In the genomic region with DNA sequence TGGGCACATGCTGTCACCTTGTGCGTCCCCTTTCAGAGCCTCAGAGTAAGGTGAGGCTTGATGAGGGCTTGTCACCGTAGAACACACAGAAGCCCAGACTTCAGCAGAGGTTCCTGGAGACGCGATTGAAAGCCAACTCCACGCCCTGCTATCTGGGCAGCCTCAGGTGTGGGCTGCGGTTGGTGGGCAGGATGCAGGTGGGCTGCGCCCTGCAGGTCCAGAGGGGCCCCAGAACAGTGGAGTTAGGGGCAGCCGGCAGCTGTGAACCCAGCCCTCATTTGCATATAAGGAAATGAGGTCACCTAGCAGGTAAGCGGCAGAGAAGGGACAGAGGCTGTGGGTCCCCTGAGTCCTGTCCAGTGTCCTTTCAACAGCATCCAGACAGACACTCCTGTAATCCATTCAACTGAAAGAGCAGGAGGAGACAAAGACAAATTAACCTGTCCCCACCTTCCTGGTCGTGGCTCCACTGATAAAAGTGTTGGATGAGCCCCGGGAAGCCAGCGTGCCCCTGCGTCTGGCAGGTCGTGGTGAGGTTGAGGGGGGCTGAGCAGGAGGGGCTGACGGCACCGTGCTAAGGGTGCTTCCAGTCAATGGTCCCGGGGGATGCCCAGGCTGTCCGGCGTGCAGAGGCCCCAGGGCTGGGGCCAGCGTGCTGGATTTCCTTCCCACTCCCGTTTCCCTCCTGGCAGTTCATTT, we compare ENCODE assay signal across 21 cellular contexts. TPM values are rescaled to one million over a fixed set of nuclear protein-coding genes. Genes with fewer than 3 reads are reported as not detected.
DNase-seq lines count a peak whose midpoint lies in the region; ATAC-seq and TF ChIP-seq lines count a peak whose summit lies in the region.
"Had no signal": no experiment of that assay in that cellular context is flagged by ENCODE, and none has a peak within 500 bp of the region (broad histone marks: within the 10 kb centered on the region; RNA-seq: fewer than 3 reads in every experiment).

No MANE protein-coding gene starts in this region.

- no peak for TF ChIP-seq POLR2A in gastrocnemius medialis (IDR thresholded peaks at IDR 0.05)

- POLR2A ChIA-PET in Caco-2 (lab: Charles Lee) = no interaction called here
- POLR2A ChIA-PET in OCI-LY7 (lab: Charles Lee) = no interaction called here

- H2BK12ac ChIP-seq in neuronal stem cell (ENCODE audit: low read length) = peak overlapping the region; percentile 63

- H3K27ac ChIP-seq in OCI-LY7 (ENCODE audit: low read depth, low read length, poor library complexity, severe bottlenecking) (no peak overlapping the region), neuronal stem cell (replicated peaks; ENCODE audit: low read length) (no peak overlapping the region), gastrocnemius medialis (no peak overlapping the region)
- H3K27ac ChIP-seq: esophagus muscularis mucosa, neural progenitor cell, SJCRH30, suprapubic skin had no signal

- peak overlapping the region; percentile 92 for H2AK5ac ChIP-seq in neuronal stem cell (ENCODE audit: low read depth, low read length)

- H3K9me2 ChIP-seq in OCI-LY7 (ENCODE audit: insufficient read depth, low read length) = no peaks in the 10 kb centered on the region

- peaks cover 20% of the 10 kb centered on the region for H3K36me3 Mint-ChIP-seq in Caco-2 (ENCODE audit: insufficient read depth, unreplicated experiment)
- H3K36me3 Mint-ChIP-seq in central memory CD8-positive, alpha-beta T cell (ENCODE audit: insufficient read depth) = no peaks in the 10 kb centered on the region
- H3K36me3 Mint-ChIP-seq: neural progenitor cell had no signal

- BruUV-seq in Caco-2 (replicated peaks; lab: Mats Ljungman, UMichigan) (no TSS peak), OCI-LY7 (replicated peaks; lab: Mats Ljungman, UMichigan) (no TSS peak)

- DNase-seq in Caco-2 = no peak
- peak; percentile 30 for DNase-seq in OCI-LY7 (ENCODE audit: low spot score)
- DNase-seq in central memory CD8-positive, alpha-beta T cell (ENCODE audit: low spot score in 2 of 2) = no peak
- no peak for DNase-seq in neuronal stem cell (ENCODE audit: low spot score)
- DNase-seq in NCI-H524 treated with DMSO at 0.1 percent for 48 hours (lab: John Stamatoyannopoulos, UW) = no peak
- DNase-seq in gastrocnemius medialis = no peak
- DNase-seq: activated CD4-positive, CD25-positive, alpha-beta regulatory T cell treated with anti-CD3 and anti-CD28 coated beads, Interleukin-2, amount 50 U/mL, for 72 hours; activated CD8-positive, alpha-beta memory T cell treated with anti-CD3 and anti-CD28 coated beads, Interleukin-2, amount 50 U/mL, for 4 hours; activated gamma-delta T cell treated with Interleukin-2 at 50 U/mL for 16 hours; C1 segment of cervical spinal cord; glutamatergic neuron; NCI-H1436; NCI-H226; SJCRH30; stimulated activated CD4-positive, alpha-beta T cell treated with anti-CD3 and anti-CD28 coated beads, Interleukin-1b, Interleukin-23, amount 100 ng/mL, for 48 hours had no signal

- no peak overlapping the region for H2BK5ac ChIP-seq in neuronal stem cell (ENCODE audit: low read length)

- H3K9me3 ChIP-seq in Caco-2 = no peaks in the 10 kb centered on the region
- no peaks in the 10 kb centered on the region for H3K9me3 ChIP-seq in OCI-LY7 (ENCODE audit: low read length)
- no peaks in the 10 kb centered on the region for H3K9me3 ChIP-seq in neuronal stem cell (replicated peaks in 1 of 2; ENCODE audit: control insufficient read depth in 2 of 2, insufficient read depth in 1 of 2, low read depth in 1 of 2, low read length in 2 of 2)
- no peaks in the 10 kb centered on the region for H3K9me3 ChIP-seq in gastrocnemius medialis
- H3K9me3 ChIP-seq: esophagus muscularis mucosa, SJCRH30, suprapubic skin had no signal

- no peak overlapping the region for H3K4me3 ChIP-seq in Caco-2 (ENCODE audit: low read depth, low read length)
- H3K4me3 ChIP-seq in OCI-LY7 (ENCODE audit: low read depth, low read length, poor library complexity, severe bottlenecking) = no peak overlapping the region
- peak overlapping the region in 1 of 2 donors; percentile 8 for H3K4me3 ChIP-seq in neuronal stem cell (ENCODE audit: low read length in 2 of 2)
- no peak overlapping the region for H3K4me3 ChIP-seq in gastrocnemius medialis
- H3K4me3 ChIP-seq: esophagus muscularis mucosa, GM23338, neural progenitor cell, SJCRH30, suprapubic skin had no signal

- peak overlapping the region; percentile 80 for H3K27ac Mint-ChIP-seq in Caco-2 (ENCODE audit: unreplicated experiment)
- no peak overlapping the region for H3K27ac Mint-ChIP-seq in central memory CD8-positive, alpha-beta T cell (ENCODE audit: low read depth)
- H3K27ac Mint-ChIP-seq: GM23338 had no signal

- H3K79me2 ChIP-seq in OCI-LY7 (ENCODE audit: insufficient read depth, low read depth, low read length) = no peaks in the 10 kb centered on the region

- H4K8ac ChIP-seq in neuronal stem cell (ENCODE audit: low read depth, low read length) = peak overlapping the region; percentile 83

- no peaks in the 10 kb centered on the region for H3K36me3 ChIP-seq in Caco-2 (ENCODE audit: control insufficient read depth, insufficient read depth, low read length)
- no peaks in the 10 kb centered on the region for H3K36me3 ChIP-seq in OCI-LY7 (ENCODE audit: insufficient read depth, low read length)
- no peaks in the 10 kb centered on the region for H3K36me3 ChIP-seq in neuronal stem cell (replicated peaks in 1 of 2; ENCODE audit: control insufficient read depth in 2 of 2, insufficient read depth in 2 of 2, low read length in 2 of 2)
- no peaks in the 10 kb centered on the region for H3K36me3 ChIP-seq in gastrocnemius medialis
- H3K36me3 ChIP-seq: esophagus muscularis mucosa, neural progenitor cell, SJCRH30, suprapubic skin had no signal

- no peak overlapping the region for H2BK120ac ChIP-seq in neuronal stem cell (ENCODE audit: low read depth, low read length)

- H3K14ac ChIP-seq in neuronal stem cell (ENCODE audit: low read length) = peak overlapping the region; percentile 3

- H3K23ac ChIP-seq in neuronal stem cell (ENCODE audit: low read depth, low read length, poor library complexity) = peak overlapping the region; percentile 20

- H3K27me3 ChIP-seq in Caco-2 (replicated peaks; ENCODE audit: control insufficient read depth, insufficient read depth, low read length) = no peaks in the 10 kb centered on the region
- H3K27me3 ChIP-seq in neuronal stem cell (ENCODE audit: control insufficient read depth in 3 of 3, insufficient read depth in 3 of 3, low read depth in 1 of 3, low read length in 3 of 3) = no peaks in the 10 kb centered on the region
- H3K27me3 ChIP-seq in gastrocnemius medialis = peaks cover 3 to 8% (median 6%) of the 10 kb centered on the region in 3 donors
- H3K27me3 ChIP-seq: neural progenitor cell, suprapubic skin had no signal

- H3K9ac ChIP-seq in neuronal stem cell (ENCODE audit: low read depth, low read length, poor library complexity) = peak overlapping the region; percentile 72
- H3K9ac ChIP-seq: neural progenitor cell had no signal

- H3K4me3 Mint-ChIP-seq in Caco-2 (ENCODE audit: unreplicated experiment) = no peak overlapping the region
- peak overlapping the region; percentile 41 for H3K4me3 Mint-ChIP-seq in central memory CD8-positive, alpha-beta T cell
- H3K4me3 Mint-ChIP-seq: GM23338, neural progenitor cell had no signal

- peaks cover 33% of the 10 kb centered on the region for H3K4me1 ChIP-seq in Caco-2
- peaks cover 18% of the 10 kb centered on the region for H3K4me1 ChIP-seq in OCI-LY7 (ENCODE audit: insufficient read depth, low read length, poor library complexity, severe bottlenecking)
- H3K4me1 ChIP-seq in neuronal stem cell (ENCODE audit: control insufficient read depth in 2 of 2, insufficient read depth in 1 of 2, low read depth in 1 of 2, low read length in 2 of 2) = peaks cover 5 to 20% of the 10 kb centered on the region in 2 donors
- H3K4me1 ChIP-seq in gastrocnemius medialis = no peaks in the 10 kb centered on the region
- H3K4me1 ChIP-seq: neural progenitor cell, SJCRH30 had no signal

- no peak overlapping the region for H2AFZ ChIP-seq in OCI-LY7 (ENCODE audit: low read length)
- H2AFZ ChIP-seq in neuronal stem cell (ENCODE audit: low read length) = no peak overlapping the region
- H2AFZ ChIP-seq: GM23338, neural progenitor cell had no signal

- no peaks in the 10 kb centered on the region for H3K9me3 Mint-ChIP-seq in Caco-2 (ENCODE audit: unreplicated experiment)
- no peaks in the 10 kb centered on the region for H3K9me3 Mint-ChIP-seq in central memory CD8-positive, alpha-beta T cell
- H3K9me3 Mint-ChIP-seq: GM23338, neural progenitor cell had no signal

- H3K18ac ChIP-seq in neuronal stem cell (ENCODE audit: low read length) = peak overlapping the region; percentile 42

- WGBS in neuronal stem cell (ENCODE audit: extremely low coverage in 2 of 2, insufficient read length in 2 of 2, insufficient replicate concordance in 1 of 2), 2 donors = no CpG with 5 or more reads among the region's 21 CpGs

- H3K4me1 Mint-ChIP-seq in Caco-2 (ENCODE audit: low read depth, unreplicated experiment) = peaks cover 22% of the 10 kb centered on the region
- peaks cover 22% of the 10 kb centered on the region for H3K4me1 Mint-ChIP-seq in central memory CD8-positive, alpha-beta T cell

- no peaks in the 10 kb centered on the region for H4K20me1 ChIP-seq in OCI-LY7 (ENCODE audit: insufficient read depth, low read length)

- H3K79me1 ChIP-seq in neuronal stem cell (ENCODE audit: low read depth, low read length) = no peaks in the 10 kb centered on the region

- no peak for ATAC-seq in central memory CD8-positive, alpha-beta T cell (replicated peaks; ENCODE audit: extremely low read depth, poor library complexity, severe bottlenecking)
- ATAC-seq in GM18867 (IDR thresholded peaks at IDR 0.05; ENCODE audit: unreplicated experiment) (no peak), gastrocnemius medialis (no peak)
- ATAC-seq: sciatic nerve had no signal

- H3K4me2 ChIP-seq in OCI-LY7 (ENCODE audit: low read length) (peak overlapping the region; percentile 48), neuronal stem cell (ENCODE audit: insufficient read depth, low read length, poor library complexity, severe bottlenecking) (no peak overlapping the region)
- H3K4me2 ChIP-seq: GM23338, neural progenitor cell had no signal

- CTCF ChIA-PET in Caco-2 (lab: Charles Lee) (no interaction called here), OCI-LY7 (lab: Charles Lee; ENCODE audit: unreplicated experiment) (no interaction called here)

- H2BK15ac ChIP-seq in neuronal stem cell (ENCODE audit: low read length) = peak overlapping the region; percentile 87

- intact Hi-C loops in Caco-2 (cut with micrococcal nuclease; ENCODE audit: unreplicated experiment) (loop anchor here (10.0 kb wide), 1 partner anchor 709 kb away; no protein-coding TSS in a partner anchor), OCI-LY7 (cut with micrococcal nuclease; ENCODE audit: unreplicated experiment) (no loop called here), gastrocnemius medialis (cut with DNase I; ENCODE audit: low total_unique reads) (no loop called here)

- no peak for TF ChIP-seq CTCF in Caco-2 (IDR thresholded peaks at IDR 0.05; ENCODE audit: insufficient read depth in 1 of 2, low read depth in 1 of 2, low read length in 1 of 2, severe bottlenecking in 1 of 2, unreplicated experiment in 1 of 2)
- TF ChIP-seq CTCF in OCI-LY7 (conservative IDR thresholded peaks at IDR 0.05; ENCODE audit: low read length) = no peak
- no peak for TF ChIP-seq CTCF in gastrocnemius medialis (IDR thresholded peaks at IDR 0.05 in 4 of 5, conservative IDR thresholded peaks at IDR 0.05 in 1 of 5)

- H4K91ac ChIP-seq in neuronal stem cell (ENCODE audit: low read depth, low read length, poor library complexity) = no peak overlapping the region

- H3K4ac ChIP-seq in neuronal stem cell (ENCODE audit: low read length) = no peak overlapping the region

- H3K27me3 Mint-ChIP-seq in Caco-2 (ENCODE audit: insufficient read depth, unreplicated experiment) = no peaks in the 10 kb centered on the region
- no peaks in the 10 kb centered on the region for H3K27me3 Mint-ChIP-seq in central memory CD8-positive, alpha-beta T cell

- in situ Hi-C loops in gastrocnemius medialis (cut with MboI; ENCODE audit: low sequenced_read_pairs in 4 of 4) = no loop called here

RNA-seq across cellular contexts. Expression of a gene that starts 15.3 kb away (rescaled TPM):
- total RNA-seq in Caco-2 (2022) (18.7 and 19.1 TPM in 2 replicates), OCI-LY7 (2022) (0.34 and 0.50 TPM in 2 replicates), gastrocnemius medialis (1 to 10 TPM in 1 of 4 donors, not detected in 3; 1.4 TPM)
- 0.16 and 1.0 TPM in 2 replicates for total RNA-seq in OCI-LY7 (2014; rRNA removed; shearing (Covaris generic))
- polyA plus RNA-seq in neuronal stem cell (2013, experiment 1 of 2) = 6.3 TPM
- 6.8 TPM for polyA plus RNA-seq in neuronal stem cell (2013, experiment 2 of 2)
- total RNA-seq: SJCRH30 had no signal

RNA-seq across cellular contexts. Expression of a gene that starts 28.4 kb away (rescaled TPM):
- total RNA-seq in Caco-2 (2022) (15.0 and 25.5 TPM in 2 replicates), OCI-LY7 (2022) (0.55 and 0.59 TPM in 2 replicates), gastrocnemius medialis (10 to 100 TPM; 22.0 to 56.9 (median 38.5) TPM)
- total RNA-seq in OCI-LY7 (2014; rRNA removed; shearing (Covaris generic)) = 0.13 TPM in 1 of 2 replicates, not detected in the other
- 45.4 TPM for polyA plus RNA-seq in neuronal stem cell (2013, experiment 1 of 2)
- polyA plus RNA-seq in neuronal stem cell (2013, experiment 2 of 2) = 48.3 TPM
- total RNA-seq: SJCRH30 had no signal

Comparison
In these comparisons a context has a peak if more than half of its experiments do, and no peak if none do; other contexts are left out.
1. RNA of a gene that starts 28.4 kb away (total RNA-seq): 22.0 to 56.9 TPM in gastrocnemius medialis and 15.0 to 25.5 TPM in Caco-2; 0.13 to 0.59 TPM in OCI-LY7; every median in the first group is over 10 times any median in the second.